Comparison of ENCODE assay signal across 10 cellular contexts in genomic region chr16:66905633-66906539, GRCh38. TPM values are rescaled to one million over a fixed set of nuclear protein-coding genes. Genes with fewer than 3 reads are reported as not detected.
A peak's percentile ranks its signal among the peaks of the same experiment; 100 is the strongest.
DNase-seq lines count a peak whose midpoint lies in the region; ATAC-seq and TF ChIP-seq lines count a peak whose summit lies in the region.
"Had no signal": no experiment of that assay in that cellular context is flagged by ENCODE, and none has a peak within 500 bp of the region (broad histone marks: within the 10 kb centered on the region; RNA-seq: fewer than 3 reads in every experiment).

No MANE protein-coding gene starts in this region.

- H3K4me1 Mint-ChIP-seq in activated T-helper 2 cell treated with anti-CD3 and anti-CD28 coated beads, Interferon-gamma antibody, Interleukin-2, Interleukin-4, amounts not matched to agents 10 μg/mL and 5 μg/mL and 100 μg/mL, durations not matched to agents 14 hours and 24 hours and 36 hours (ENCODE audit: low read depth) = peaks cover 6% of the 10 kb centered on the region
- H3K4me1 Mint-ChIP-seq in progenitor cell of endocrine pancreas (ENCODE audit: low read depth) = peaks cover 7% of the 10 kb centered on the region

- no peaks in the 10 kb centered on the region for H3K36me3 Mint-ChIP-seq in activated T-helper 2 cell treated with anti-CD3 and anti-CD28 coated beads, Interferon-gamma antibody, Interleukin-2, Interleukin-4, amounts not matched to agents 10 μg/mL and 5 μg/mL and 100 μg/mL, durations not matched to agents 14 hours and 24 hours and 36 hours (ENCODE audit: low read depth)
- no peaks in the 10 kb centered on the region for H3K36me3 Mint-ChIP-seq in progenitor cell of endocrine pancreas (ENCODE audit: insufficient read depth)

- no peaks in the 10 kb centered on the region for H3K36me3 ChIP-seq in A673 (ENCODE audit: insufficient read depth, low read length, poor library complexity, severe bottlenecking)
- no peaks in the 10 kb centered on the region for H3K36me3 ChIP-seq in left lung

- H3K9me3 Mint-ChIP-seq in activated T-helper 2 cell treated with anti-CD3 and anti-CD28 coated beads, Interferon-gamma antibody, Interleukin-2, Interleukin-4, amounts not matched to agents 10 μg/mL and 5 μg/mL and 100 μg/mL, durations not matched to agents 14 hours and 24 hours and 36 hours = no peaks in the 10 kb centered on the region
- no peaks in the 10 kb centered on the region for H3K9me3 Mint-ChIP-seq in progenitor cell of endocrine pancreas (ENCODE audit: low read depth)

- DNase-seq in A673 (ENCODE audit: low spot score) = peak; percentile 84
- peak; percentile 55 for DNase-seq in HuH-7.5 (ENCODE audit: low spot score)
- peak; percentile 46 for DNase-seq in activated T-helper 2 cell treated with anti-CD3 and anti-CD28 coated beads, Interferon-gamma antibody, Interleukin-2, Interleukin-4, amounts not matched to agents 10 μg/mL and 5 μg/mL and 100 μg/mL, durations not matched to agents 14 hours and 24 hours and 36 hours (ENCODE audit: low spot score)
- DNase-seq in left lung = no peak
- DNase-seq in T1000 (lab: John Stamatoyannopoulos, UW) = no peak
- DNase-seq in middle frontal gyrus (ENCODE audit: extremely low spot score, low spot score) = no peak
- DNase-seq in NCI-H2107 (lab: John Stamatoyannopoulos, UW) = no peak
- DNase-seq in progenitor cell of endocrine pancreas (ENCODE audit: low spot score, unreplicated experiment) = no peak

- TF ChIP-seq CTCF in A673 (conservative IDR thresholded peaks at IDR 0.05; ENCODE audit: low read depth, low read length) (no peak), left lung (IDR thresholded peaks at IDR 0.05) (no peak), progenitor cell of endocrine pancreas (IDR thresholded peaks at IDR 0.05; ENCODE audit: unreplicated experiment) (no peak)

- ATAC-seq in left lung = peak; percentile 18

- H3K27me3 ChIP-seq in A673 (replicated peaks; ENCODE audit: insufficient read depth, low read depth, low read length, poor library complexity) (no peaks in the 10 kb centered on the region), left lung (no peaks in the 10 kb centered on the region)

- no peaks in the 10 kb centered on the region for H3K27me3 Mint-ChIP-seq in activated T-helper 2 cell treated with anti-CD3 and anti-CD28 coated beads, Interferon-gamma antibody, Interleukin-2, Interleukin-4, amounts not matched to agents 10 μg/mL and 5 μg/mL and 100 μg/mL, durations not matched to agents 14 hours and 24 hours and 36 hours (ENCODE audit: low read depth)
- peaks cover 11% of the 10 kb centered on the region for H3K27me3 Mint-ChIP-seq in progenitor cell of endocrine pancreas

- no peak overlapping the region for H3K4me3 Mint-ChIP-seq in activated T-helper 2 cell treated with anti-CD3 and anti-CD28 coated beads, Interferon-gamma antibody, Interleukin-2, Interleukin-4, amounts not matched to agents 10 μg/mL and 5 μg/mL and 100 μg/mL, durations not matched to agents 14 hours and 24 hours and 36 hours (ENCODE audit: low read depth)
- H3K4me3 Mint-ChIP-seq in progenitor cell of endocrine pancreas (ENCODE audit: low read depth) = no peak overlapping the region

- intact Hi-C loops in A673 (cut with micrococcal nuclease; ENCODE audit: unreplicated experiment) = no loop called here
- intact Hi-C loops in activated T-helper 2 cell treated with anti-CD3 and anti-CD28 coated beads, Interferon-gamma antibody, Interleukin-2, Interleukin-4, amounts not matched to agents 10 μg/mL and 5 μg/mL and 100 μg/mL, durations not matched to agents 14 hours and 24 hours and 36 hours (cut with micrococcal nuclease) = loop anchor here (10.0 kb wide), 1 partner anchor 59 kb away; the partner anchor contains the start of gene CES3
- intact Hi-C loops in left lung (cut with DNase I) = no loop called here

- CTCF ChIA-PET in A673 (lab: Charles Lee) = no interaction called here

- H3K4me1 ChIP-seq in A673 (ENCODE audit: insufficient read depth, low read length, poor library complexity, severe bottlenecking) (peaks cover 10% of the 10 kb centered on the region), left lung (peaks cover 0 to 9% of the 10 kb centered on the region in 2 donors)

- H3K27ac ChIP-seq in A673 (ENCODE audit: low read depth, low read length, poor library complexity, severe bottlenecking) (no peak overlapping the region), left lung (no peak overlapping the region)

- POLR2A ChIA-PET in A673 (lab: Charles Lee; ENCODE audit: low non-redundant PET) = no interaction called here

- no peak overlapping the region for H3K27ac Mint-ChIP-seq in activated T-helper 2 cell treated with anti-CD3 and anti-CD28 coated beads, Interferon-gamma antibody, Interleukin-2, Interleukin-4, amounts not matched to agents 10 μg/mL and 5 μg/mL and 100 μg/mL, durations not matched to agents 14 hours and 24 hours and 36 hours
- no peak overlapping the region for H3K27ac Mint-ChIP-seq in progenitor cell of endocrine pancreas

- H3K4me3 ChIP-seq in A673 (ENCODE audit: low read depth, low read length, poor library complexity, severe bottlenecking) (no peak overlapping the region), left lung (no peak overlapping the region)
- H3K4me3 ChIP-seq: lung had no signal

- no peaks in the 10 kb centered on the region for H3K9me3 ChIP-seq in A673 (ENCODE audit: low read depth, low read length, poor library complexity, severe bottlenecking)
- no peaks in the 10 kb centered on the region for H3K9me3 ChIP-seq in left lung

- no TSS peak for BruUV-seq in A673 (replicated peaks; lab: Mats Ljungman, UMichigan)

RNA-seq across cellular contexts. Expression of gene CDH16, which starts 12.8 kb away (rescaled TPM):
- not detected in 2 replicates for total RNA-seq in A673 (2021)
- total RNA-seq in activated T-helper 2 cell treated with anti-CD3 and anti-CD28 coated beads, Interferon-gamma antibody, Interleukin-2, Interleukin-4, amounts not matched to agents 10 μg/mL and 5 μg/mL and 100 μg/mL, durations not matched to agents 14 hours and 24 hours and 36 hours = not detected in 2 replicates
- under 1 TPM in 1 of 2 donors, not detected in 1; 0.32 TPM for total RNA-seq in left lung
- not detected in 2 replicates for total RNA-seq in progenitor cell of endocrine pancreas
- total RNA-seq: temporal lobe had no signal

RNA-seq across cellular contexts. Expression of gene RRAD, which starts 19.4 kb away (rescaled TPM):
- 0.19 and 0.28 TPM in 2 replicates for total RNA-seq in A673 (2021)
- 1.2 and 1.8 TPM in 2 replicates for total RNA-seq in activated T-helper 2 cell treated with anti-CD3 and anti-CD28 coated beads, Interferon-gamma antibody, Interleukin-2, Interleukin-4, amounts not matched to agents 10 μg/mL and 5 μg/mL and 100 μg/mL, durations not matched to agents 14 hours and 24 hours and 36 hours
- 10 to 100 TPM in 1 of 2 donors, 1 to 10 TPM in 1; 8.2 to 31.8 TPM for total RNA-seq in left lung
- 0.27 and 0.36 TPM in 2 replicates for total RNA-seq in progenitor cell of endocrine pancreas

RNA-seq across cellular contexts. Expression of gene PDP2, which starts 25.6 kb away (rescaled TPM):
- total RNA-seq in A673 (2021) = 40.5 and 42.0 TPM in 2 replicates
- 40.6 and 40.7 TPM in 2 replicates for total RNA-seq in activated T-helper 2 cell treated with anti-CD3 and anti-CD28 coated beads, Interferon-gamma antibody, Interleukin-2, Interleukin-4, amounts not matched to agents 10 μg/mL and 5 μg/mL and 100 μg/mL, durations not matched to agents 14 hours and 24 hours and 36 hours
- total RNA-seq in left lung = 10 to 100 TPM; 17.4 to 36.3 TPM
- total RNA-seq in progenitor cell of endocrine pancreas = 17.0 and 20.0 TPM in 2 replicates

RNA-seq across cellular contexts. Expression of gene CIAO2B, which starts 28.3 kb away (rescaled TPM):
- total RNA-seq in A673 (2021) (97.4 and 108 TPM in 2 replicates), left lung (10 to 100 TPM; 81.7 to 82.5 TPM), progenitor cell of endocrine pancreas (58.1 and 59.9 TPM in 2 replicates)
- total RNA-seq in activated T-helper 2 cell treated with anti-CD3 and anti-CD28 coated beads, Interferon-gamma antibody, Interleukin-2, Interleukin-4, amounts not matched to agents 10 μg/mL and 5 μg/mL and 100 μg/mL, durations not matched to agents 14 hours and 24 hours and 36 hours = 161 and 165 TPM in 2 replicates

RNA-seq across cellular contexts. Expression of gene CES2, which starts 29.4 kb away (rescaled TPM):
- total RNA-seq in A673 (2021) (37.6 and 39.8 TPM in 2 replicates), left lung (10 to 100 TPM; 31.7 to 38.4 TPM), progenitor cell of endocrine pancreas (39.2 and 43.9 TPM in 2 replicates)
- total RNA-seq in activated T-helper 2 cell treated with anti-CD3 and anti-CD28 coated beads, Interferon-gamma antibody, Interleukin-2, Interleukin-4, amounts not matched to agents 10 μg/mL and 5 μg/mL and 100 μg/mL, durations not matched to agents 14 hours and 24 hours and 36 hours = 35.3 and 36.8 TPM in 2 replicates

Comparison
In these comparisons a context has a peak if more than half of its experiments do, and no peak if none do; other contexts are left out.
1. DNase-seq: peak in A673 (single experiment), HuH-7.5 (single experiment) and activated T-helper 2 cell treated with anti-CD3 and anti-CD28 coated beads, Interferon-gamma antibody, Interleukin-2, Interleukin-4, amounts not matched to agents 10 μg/mL and 5 μg/mL and 100 μg/mL, durations not matched to agents 14 hours and 24 hours and 36 hours (single experiment); none in left lung (0 of 2), T1000 (single experiment), middle frontal gyrus (single experiment), NCI-H2107 (single experiment) and progenitor cell of endocrine pancreas (single experiment).